Comparison of ENCODE assay signal across 1 cellular context in the genomic region with DNA sequence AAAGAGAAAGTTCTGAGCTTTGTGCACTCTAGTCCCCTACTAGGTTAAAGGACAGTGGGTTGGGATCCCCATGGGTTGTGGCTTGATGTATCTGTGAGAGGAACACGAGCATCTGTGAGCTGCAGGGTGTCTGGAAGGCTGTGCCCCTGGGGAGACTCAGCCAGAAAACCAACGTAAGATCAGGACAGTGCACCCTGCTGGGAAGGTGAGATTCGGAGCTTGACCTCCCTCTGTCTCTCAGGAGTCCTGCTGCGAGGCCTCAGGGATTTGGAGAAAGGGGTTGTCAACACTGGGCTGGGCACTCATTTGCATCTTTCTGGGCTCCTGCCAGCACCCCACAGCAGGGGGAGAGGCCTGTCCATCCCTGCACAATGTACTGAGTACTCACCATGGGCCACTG.
TF ChIP-seq lines count a peak whose summit lies in the region.

No MANE protein-coding gene starts in this region.

TF ChIP-seq in HCT116, 20 proteins besides CTCF, POLR2A, EP300 and RAD21:
- TF ChIP-seq SIN3A (IDR thresholded peaks at IDR 0.05; ENCODE audit: low read depth) (no peak), CEBPB (IDR thresholded peaks at IDR 0.05; ENCODE audit: low read depth) (no peak), ATF3 (IDR thresholded peaks at IDR 0.05) (no peak), ELF1 (IDR thresholded peaks at IDR 0.05; ENCODE audit: borderline replicate concordance, low read depth) (no peak), JUND (IDR thresholded peaks at IDR 0.05) (no peak), CBX3 (IDR thresholded peaks at IDR 0.05; ENCODE audit: low read depth) (no peak), MAX (IDR thresholded peaks at IDR 0.05) (no peak), ZFX (IDR thresholded peaks at IDR 0.05) (no peak), EZH2phosphoT487 (IDR thresholded peaks at IDR 0.05; ENCODE audit: borderline replicate concordance) (no peak), TCF7L2 (IDR thresholded peaks at IDR 0.05; ENCODE audit: borderline replicate concordance, extremely low read depth, insufficient read depth, insufficient read length) (no peak), YY1 (IDR thresholded peaks at IDR 0.05; ENCODE audit: extremely low read depth, insufficient replicate concordance, low read depth, low read length) (no peak), EGR1 (IDR thresholded peaks at IDR 0.05; ENCODE audit: low read depth) (no peak), FOSL1 (IDR thresholded peaks at IDR 0.05; ENCODE audit: low read depth) (no peak), ZNF274 (IDR thresholded peaks at IDR 0.05; ENCODE audit: low read depth, low read length) (no peak), ZBTB33 (IDR thresholded peaks at IDR 0.05; ENCODE audit: extremely low read depth, insufficient replicate concordance, low read length) (no peak), SP1 (IDR thresholded peaks at IDR 0.05; ENCODE audit: low read depth) (no peak)
- TF ChIP-seq, protein P1, sequence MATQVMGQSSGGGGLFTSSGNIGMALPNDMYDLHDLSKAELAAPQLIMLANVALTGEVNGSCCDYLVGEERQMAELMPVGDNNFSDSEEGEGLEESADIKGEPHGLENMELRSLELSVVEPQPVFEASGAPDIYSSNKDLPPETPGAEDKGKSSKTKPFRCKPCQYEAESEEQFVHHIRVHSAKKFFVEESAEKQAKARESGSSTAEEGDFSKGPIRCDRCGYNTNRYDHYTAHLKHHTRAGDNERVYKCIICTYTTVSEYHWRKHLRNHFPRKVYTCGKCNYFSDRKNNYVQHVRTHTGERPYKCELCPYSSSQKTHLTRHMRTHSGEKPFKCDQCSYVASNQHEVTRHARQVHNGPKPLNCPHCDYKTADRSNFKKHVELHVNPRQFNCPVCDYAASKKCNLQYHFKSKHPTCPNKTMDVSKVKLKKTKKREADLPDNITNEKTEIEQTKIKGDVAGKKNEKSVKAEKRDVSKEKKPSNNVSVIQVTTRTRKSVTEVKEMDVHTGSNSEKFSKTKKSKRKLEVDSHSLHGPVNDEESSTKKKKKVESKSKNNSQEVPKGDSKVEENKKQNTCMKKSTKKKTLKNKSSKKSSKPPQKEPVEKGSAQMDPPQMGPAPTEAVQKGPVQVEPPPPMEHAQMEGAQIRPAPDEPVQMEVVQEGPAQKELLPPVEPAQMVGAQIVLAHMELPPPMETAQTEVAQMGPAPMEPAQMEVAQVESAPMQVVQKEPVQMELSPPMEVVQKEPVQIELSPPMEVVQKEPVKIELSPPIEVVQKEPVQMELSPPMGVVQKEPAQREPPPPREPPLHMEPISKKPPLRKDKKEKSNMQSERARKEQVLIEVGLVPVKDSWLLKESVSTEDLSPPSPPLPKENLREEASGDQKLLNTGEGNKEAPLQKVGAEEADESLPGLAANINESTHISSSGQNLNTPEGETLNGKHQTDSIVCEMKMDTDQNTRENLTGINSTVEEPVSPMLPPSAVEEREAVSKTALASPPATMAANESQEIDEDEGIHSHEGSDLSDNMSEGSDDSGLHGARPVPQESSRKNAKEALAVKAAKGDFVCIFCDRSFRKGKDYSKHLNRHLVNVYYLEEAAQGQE (IDR thresholded peaks at IDR 0.05; ENCODE audit: low read depth): no peak
TF ChIP-seq in HCT116: peak in this region for 0.
